ENCODE assay signal across 1 cellular context in the genomic region with DNA sequence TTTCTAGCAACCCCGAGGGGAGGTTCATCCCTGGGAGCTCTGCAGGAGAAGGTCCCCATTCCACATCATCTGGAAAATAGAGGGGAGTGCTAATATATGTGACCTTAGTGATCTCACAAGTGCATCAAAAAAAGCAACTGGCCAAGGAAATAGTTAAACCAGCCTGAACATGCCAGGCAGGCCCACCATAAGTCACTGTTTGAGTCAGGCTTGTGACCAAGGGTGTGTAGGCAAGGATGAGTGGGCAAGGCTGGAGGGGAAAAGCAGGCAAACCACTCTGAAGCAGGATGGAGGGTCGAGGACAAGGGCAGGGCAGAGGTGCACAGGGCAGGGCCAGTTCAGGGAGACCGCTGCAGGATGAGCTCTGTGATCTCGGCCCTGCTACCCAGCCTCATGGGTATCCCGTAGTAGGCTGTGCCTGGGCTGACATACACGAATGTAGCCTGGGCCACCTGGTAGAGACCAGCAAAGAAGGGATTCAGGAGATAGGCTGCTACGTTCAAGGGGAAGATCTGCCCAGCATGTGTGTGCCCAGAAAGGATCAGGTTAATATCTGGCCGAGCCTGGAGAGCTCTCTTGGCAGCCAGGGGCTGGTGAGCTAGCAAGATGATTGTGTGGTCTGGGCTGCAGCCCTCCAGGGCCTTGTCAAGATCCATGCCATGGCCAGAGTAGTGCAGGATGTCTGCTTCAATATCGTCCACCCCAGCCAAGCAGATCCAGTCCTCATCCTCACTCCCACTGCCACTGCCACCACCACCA.
TF ChIP-seq lines count a peak whose summit lies in the region.

No MANE protein-coding gene starts in this region.

TF ChIP-seq in H1, 55 proteins besides CTCF, POLR2A, EP300 and RAD21:
- no peak for TF ChIP-seq CEBPB (IDR thresholded peaks at IDR 0.05; ENCODE audit: low read depth, low read length)
- TF ChIP-seq POU5F1 (IDR thresholded peaks at IDR 0.05; ENCODE audit: low read depth, low read length): no peak
- no peak for TF ChIP-seq SP2 (IDR thresholded peaks at IDR 0.05; ENCODE audit: low read length)
- TF ChIP-seq ASH2L (IDR thresholded peaks at IDR 0.05; ENCODE audit: low read length): no peak
- TF ChIP-seq GABPA (IDR thresholded peaks at IDR 0.05; ENCODE audit: borderline replicate concordance, insufficient read depth, low read length): no peak
- TF ChIP-seq BCL11A (IDR thresholded peaks at IDR 0.05; ENCODE audit: low read depth in 2 of 2, low read length in 2 of 2): no peak
- TF ChIP-seq EZH2 (IDR thresholded peaks at IDR 0.05; ENCODE audit: low read depth, low read length, severe bottlenecking): no peak
- TF ChIP-seq GTF2F1 (IDR thresholded peaks at IDR 0.05; ENCODE audit: borderline replicate concordance, low read depth, low read length): no peak
- TF ChIP-seq SIN3A (conservative IDR thresholded peaks at IDR 0.05 in 1 of 2, IDR thresholded peaks at IDR 0.05 in 1 of 2; ENCODE audit: low read depth in 1 of 2, low read length in 2 of 2): no peak
- TF ChIP-seq TCF12 (IDR thresholded peaks at IDR 0.05; ENCODE audit: low read depth, low read length): no peak
